In genomic region chr13:36888645-36889044, GRCh38 we compare ENCODE assay signal across 17 cellular contexts. TPM values are rescaled to one million over a fixed set of nuclear protein-coding genes. Genes with fewer than 3 reads are reported as not detected.
DNase-seq lines count a peak whose midpoint lies in the region; ATAC-seq, FAIRE-seq and TF ChIP-seq lines count a peak whose summit lies in the region.
"Had no signal": no experiment of that assay in that cellular context is flagged by ENCODE, and none has a peak within 500 bp of the region (broad histone marks: within the 10 kb centered on the region; RNA-seq: fewer than 3 reads in every experiment).

No MANE protein-coding gene starts in this region.

- H2AFZ ChIP-seq in GM23338 (peak overlapping the region; percentile 88; the same call in 1 of the 2 replicates), endothelial cell of umbilical vein (ENCODE audit: low read depth, low read length) (peak overlapping the region; percentile 52)

- H3K4me1 Mint-ChIP-seq in GM23338 = peaks cover 20% of the 10 kb centered on the region
- H3K4me1 Mint-ChIP-seq in progenitor cell of endocrine pancreas (ENCODE audit: low read depth) = peaks cover 65% of the 10 kb centered on the region
- H3K4me1 Mint-ChIP-seq: CD4-positive, alpha-beta memory T cell had no signal

- H3K4me2 ChIP-seq in GM23338 (0 out of 2 replicates have a peak overlapping the region, but pooled peaks have one; percentile 69), endothelial cell of umbilical vein (ENCODE audit: insufficient read depth, low read length) (peak overlapping the region; percentile 33)

- TF ChIP-seq CTCF in GM23338 (conservative IDR thresholded peaks at IDR 0.05; ENCODE audit: low read depth in 2 of 2) (no peak), endothelial cell of umbilical vein (IDR thresholded peaks at IDR 0.05; ENCODE audit: extremely low read depth in 1 of 2, insufficient read depth in 1 of 2, low read depth in 1 of 2, low read length in 2 of 2) (no peak), progenitor cell of endocrine pancreas (IDR thresholded peaks at IDR 0.05; ENCODE audit: unreplicated experiment) (no peak)

- H3K9me3 Mint-ChIP-seq in GM23338 (no peaks in the 10 kb centered on the region), progenitor cell of endocrine pancreas (ENCODE audit: low read depth) (no peaks in the 10 kb centered on the region)
- H3K9me3 Mint-ChIP-seq: CD4-positive, alpha-beta memory T cell; IgD-negative memory B cell had no signal

- H3F3A ChIP-seq in GM23338 (replicated peaks; ENCODE audit: low read depth) = no peaks in the 10 kb centered on the region

- H3K27me3 ChIP-seq in GM23338 (ENCODE audit: insufficient read depth) = no peaks in the 10 kb centered on the region
- no peaks in the 10 kb centered on the region for H3K27me3 ChIP-seq in endothelial cell of umbilical vein (ENCODE audit: control insufficient read depth in 2 of 2, insufficient read depth in 2 of 2, low read length in 2 of 2)
- no peaks in the 10 kb centered on the region for H3K27me3 ChIP-seq in small intestine (ENCODE audit: control insufficient read depth in 2 of 2, insufficient read depth in 2 of 2, low read length in 2 of 2)
- H3K27me3 ChIP-seq: BE2C, SJCRH30 had no signal

- no peaks in the 10 kb centered on the region for H3K9me2 ChIP-seq in GM23338 (ENCODE audit: insufficient read depth)

- no peak overlapping the region for H3K9ac ChIP-seq in endothelial cell of umbilical vein (replicated peaks; ENCODE audit: extremely low read depth, insufficient read depth, low read length)

- no peaks in the 10 kb centered on the region; the same call in 2 of the 3 replicates for H3K36me3 Mint-ChIP-seq in GM23338 (ENCODE audit: low read depth)
- H3K36me3 Mint-ChIP-seq in progenitor cell of endocrine pancreas (ENCODE audit: insufficient read depth) = no peaks in the 10 kb centered on the region
- H3K36me3 Mint-ChIP-seq: CD4-positive, alpha-beta memory T cell had no signal

- TF ChIP-seq POLR2A in endothelial cell of umbilical vein (IDR thresholded peaks at IDR 0.05; ENCODE audit: low read depth, low read length) = no peak

- dilution Hi-C loops in endothelial cell of umbilical vein (cut with MboI; ENCODE audit: extremely low pct_ligation_motif_present, low sequenced_read_pairs) = no loop called here

- POLR2A ChIA-PET in endothelial cell of umbilical vein (lab: Charles Lee) = no interaction called here

- no peak overlapping the region for H3K4me3 ChIP-seq in GM23338
- H3K4me3 ChIP-seq in endothelial cell of umbilical vein (replicated peaks in 1 of 3; ENCODE audit: insufficient read depth in 1 of 3, low read depth in 1 of 3, low read length in 3 of 3) = no peak overlapping the region
- H3K4me3 ChIP-seq in small intestine (ENCODE audit: low read depth in 1 of 2, low read length in 2 of 2) = no peak overlapping the region
- H3K4me3 ChIP-seq: HAP-1, SJCRH30 had no signal

- H3K27me3 Mint-ChIP-seq in GM23338 (ENCODE audit: insufficient read depth, low read depth, poor library complexity) (no peaks in the 10 kb centered on the region), progenitor cell of endocrine pancreas (peaks cover 20% of the 10 kb centered on the region)

- peaks cover 10% of the 10 kb centered on the region for H3K4me1 ChIP-seq in GM23338 (ENCODE audit: insufficient read depth)
- peaks cover 15% of the 10 kb centered on the region for H3K4me1 ChIP-seq in endothelial cell of umbilical vein (ENCODE audit: control insufficient read depth, extremely low read depth, insufficient read depth, low read length)
- H3K4me1 ChIP-seq in small intestine (ENCODE audit: control insufficient read depth in 2 of 2, insufficient read depth in 1 of 2, low read depth in 1 of 2, low read length in 1 of 2) = peaks cover 0 to 2% of the 10 kb centered on the region in 2 donors

- no TSS peak for BruUV-seq in endothelial cell of umbilical vein (replicated peaks; lab: Mats Ljungman, UMichigan)

- no peak for ATAC-seq in GM23338

- DNase-seq in GM23338 (ENCODE audit: low spot score) = no peak
- peak; percentile 79 for DNase-seq in NCI-H748 treated with DMSO at 0.1 percent for 48 hours (lab: John Stamatoyannopoulos, UW)
- DNase-seq in endothelial cell of umbilical vein (ENCODE audit: low read depth, low spot score) = peak; percentile 87
- peak; percentile 2 for DNase-seq in small intestine
- DNase-seq in progenitor cell of endocrine pancreas (ENCODE audit: low spot score, unreplicated experiment) = no peak
- DNase-seq in superior temporal gyrus (ENCODE audit: extremely low spot score) = no peak
- no peak for DNase-seq in central memory CD4-positive, alpha-beta T cell
- DNase-seq: BE2C; CD4-positive, alpha-beta memory T cell; NCI-H1694 treated with DMSO at 0.1 percent for 48 hours; NCI-H2171 treated with DMSO at 0.1 percent for 48 hours; NCI-H510A treated with DMSO at 0.1 percent for 48 hours; NK-92 treated with Interleukin-12 subunit alpha and Interleukin-12 subunit beta, amount 100 ng/mL, for 24 hours; SJCRH30 had no signal

- intact Hi-C loops in endothelial cell of umbilical vein (cut with micrococcal nuclease) = no loop called here

- no peaks in the 10 kb centered on the region for H4K20me1 ChIP-seq in GM23338 (replicated peaks; ENCODE audit: insufficient read depth)
- H4K20me1 ChIP-seq in endothelial cell of umbilical vein (replicated peaks; ENCODE audit: control insufficient read depth, extremely low read depth, insufficient read depth, low read length) = no peaks in the 10 kb centered on the region

- no peak overlapping the region for H3K27ac ChIP-seq in GM23338 (ENCODE audit: low read depth)
- no peak overlapping the region for H3K27ac ChIP-seq in endothelial cell of umbilical vein (ENCODE audit: insufficient read depth, low read depth, low read length)
- no peak overlapping the region for H3K27ac ChIP-seq in small intestine (ENCODE audit: low read depth in 1 of 2, low read length in 1 of 2)
- H3K27ac ChIP-seq: RWPE1, SJCRH30 had no signal

- no peak overlapping the region for H3K4me3 Mint-ChIP-seq in GM23338
- no peak overlapping the region for H3K4me3 Mint-ChIP-seq in progenitor cell of endocrine pancreas (ENCODE audit: low read depth)
- H3K4me3 Mint-ChIP-seq: CD4-positive, alpha-beta memory T cell; IgD-negative memory B cell had no signal

- 47 to 61% (median 52%) methylated on average over 3 of the region's 3 CpGs for WGBS in small intestine, 3 donors

- no peak overlapping the region for H3K27ac Mint-ChIP-seq in GM23338
- H3K27ac Mint-ChIP-seq in progenitor cell of endocrine pancreas = no peak overlapping the region
- H3K27ac Mint-ChIP-seq: CD4-positive, alpha-beta memory T cell; IgD-negative memory B cell had no signal

- FAIRE-seq in endothelial cell of umbilical vein (lab: Jason Lieb, UNC) = no peak
- FAIRE-seq in small intestine (lab: Jason Lieb, UNC) = no peak

- H3K36me3 ChIP-seq in GM23338 (ENCODE audit: insufficient read depth) (no peaks in the 10 kb centered on the region), endothelial cell of umbilical vein (ENCODE audit: control insufficient read depth in 2 of 2, extremely low read depth in 1 of 2, insufficient read depth in 2 of 2, low read length in 2 of 2) (no peaks in the 10 kb centered on the region), small intestine (ENCODE audit: control insufficient read depth in 2 of 2, insufficient read depth in 2 of 2, low read length in 2 of 2) (no peaks in the 10 kb centered on the region)
- H3K36me3 ChIP-seq: HAP-1, SJCRH30 had no signal

- CTCF ChIA-PET in endothelial cell of umbilical vein (lab: Charles Lee) = interaction anchor here (1.1 to 1.5 kb wide), 4 partner anchors 27 to 78 kb away, joined by 3 to 8 read pairs (median 4); no protein-coding TSS in a partner anchor

- H3K79me2 ChIP-seq in GM23338 (replicated peaks; ENCODE audit: insufficient read depth) (no peaks in the 10 kb centered on the region), endothelial cell of umbilical vein (ENCODE audit: control insufficient read depth, insufficient read depth, low read length) (no peaks in the 10 kb centered on the region)

- H3K9me1 ChIP-seq in endothelial cell of umbilical vein (replicated peaks; ENCODE audit: control insufficient read depth, extremely low read depth, insufficient read depth, low read length) = no peaks in the 10 kb centered on the region

- H3K9me3 ChIP-seq in endothelial cell of umbilical vein (replicated peaks; ENCODE audit: control insufficient read depth, insufficient read depth, low read length) (no peaks in the 10 kb centered on the region), small intestine (ENCODE audit: control insufficient read depth, low read depth) (no peaks in the 10 kb centered on the region)
- H3K9me3 ChIP-seq: BE2C, HAP-1, SJCRH30 had no signal

TF ChIP-seq in endothelial cell of umbilical vein, 7 proteins besides CTCF, POLR2A, EP300 and RAD21:
- TF ChIP-seq MYC (IDR thresholded peaks at IDR 0.05; ENCODE audit: low read depth, low read length) (no peak), GATA2 (IDR thresholded peaks at IDR 0.05; ENCODE audit: insufficient read depth, insufficient read length, low read depth, low read length) (peak; percentile 11)
TF ChIP-seq in endothelial cell of umbilical vein: peak in this region for 1.

RNA-seq across cellular contexts. Expression of gene SMAD9, which starts 31.4 kb away (rescaled TPM):
- total RNA-seq in GM23338 (2014; rRNA removed; shearing (Covaris generic)) = 1.3 and 1.4 TPM in 2 replicates
- polyA plus RNA-seq in GM23338 (2016; fragmentation: Nextera tagmentation; extraction: Ambion mirVana) (0.95 and 1.3 TPM in 2 replicates), endothelial cell of umbilical vein (1.9 and 2.2 TPM in 2 replicates), small intestine (1 to 10 TPM in 1 of 3 donors, under 1 TPM in 2; 0.45 to 3.4 (median 0.81) TPM)
- total RNA-seq in endothelial cell of umbilical vein (4.2 and 4.5 TPM in 2 replicates), progenitor cell of endocrine pancreas (10.5 and 11.1 TPM in 2 replicates)
- polyA plus RNA-seq in endothelial cell of umbilical vein (2011; cell fraction: cytosol; rRNA removed) = 2.3 and 2.5 TPM in 2 replicates
- 4.4 and 4.6 TPM in 2 replicates for polyA plus RNA-seq in endothelial cell of umbilical vein (2011; cell fraction: nucleus; rRNA removed)
- 6.0 and 6.6 TPM in 2 replicates for polyA plus RNA-seq in endothelial cell of umbilical vein (2012)
- polyA minus RNA-seq in endothelial cell of umbilical vein = 4.0 and 4.9 TPM in 2 replicates
- polyA minus RNA-seq in endothelial cell of umbilical vein (2011; cell fraction: cytosol; rRNA and poly(A)+ RNA removed) = not detected
- 3.7 and 4.1 TPM in 2 replicates for polyA minus RNA-seq in endothelial cell of umbilical vein (2011; cell fraction: nucleus; rRNA and poly(A)+ RNA removed)
- total RNA-seq: CD4-positive, alpha-beta memory T cell had no signal

Comparison
In these comparisons a context has a peak if more than half of its experiments do, and no peak if none do; other contexts are left out.
1. DNase-seq: peak in NCI-H748 treated with DMSO at 0.1 percent for 48 hours (single experiment), endothelial cell of umbilical vein (single experiment) and small intestine (single experiment); none in GM23338 (single experiment), progenitor cell of endocrine pancreas (single experiment), superior temporal gyrus (single experiment) and central memory CD4-positive, alpha-beta T cell (single experiment).